29 cellular contexts compared by ENCODE assay signal in the genomic region with DNA sequence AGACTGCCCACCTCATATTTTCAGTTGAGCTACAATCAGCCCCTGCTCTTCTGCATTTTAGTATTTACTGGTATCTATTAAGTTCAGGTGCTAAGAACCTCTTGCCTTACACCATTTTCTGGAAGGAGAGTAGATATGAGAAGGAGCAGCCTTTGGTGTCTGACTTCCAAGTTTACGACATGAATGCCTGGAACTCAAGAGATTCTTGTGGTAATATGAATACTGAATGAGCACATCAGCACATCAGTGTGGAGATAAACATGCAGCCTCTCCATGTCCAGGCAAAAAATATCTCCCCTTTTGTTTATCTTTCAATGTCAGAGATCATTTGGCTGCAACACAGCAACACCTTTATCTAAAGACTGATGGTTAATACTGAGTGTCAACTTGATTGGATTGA.
DNase-seq lines count a peak whose midpoint lies in the region; ATAC-seq and TF ChIP-seq lines count a peak whose summit lies in the region.
"Had no signal": no experiment of that assay in that cellular context is flagged by ENCODE, and none has a peak within 500 bp of the region (broad histone marks: within the 10 kb centered on the region; RNA-seq: fewer than 3 reads in every experiment).

No MANE protein-coding gene starts in this region.

- peak; percentile 6 for DNase-seq in AG08395 (ENCODE audit: low spot score)
- peak; percentile 77 for DNase-seq in EH (ENCODE audit: low read depth)
- DNase-seq in activated CD8-positive, alpha-beta T cell treated with anti-CD3 and anti-CD28 coated beads, Interleukin-2, amount 10 ng/mL, durations not matched to agents 7 days and 5 days: no peak
- DNase-seq in fibroblast of villous mesenchyme (ENCODE audit: low read depth): peak; percentile 88
- DNase-seq in A673 (ENCODE audit: low spot score): no peak
- DNase-seq in NCI-H446 treated with DMSO at 0.1 percent for 48 hours (lab: John Stamatoyannopoulos, UW): no peak
- DNase-seq: activated CD4-positive, alpha-beta memory T cell treated with anti-CD3 and anti-CD28 coated beads for 36 hours; activated CD4-positive, CD25-positive, alpha-beta regulatory T cell; Calu3; DMS79; erythroblast; foreskin melanocyte; midbrain; naive thymus-derived CD4-positive, alpha-beta T cell; NCI-H1105; NCI-H187; NCI-H524; occipital lobe; PC-9; psoas muscle; stimulated activated CD4-positive, alpha-beta T cell treated with anti-CD3 and anti-CD28 coated beads, Interleukin-15, amount 100 ng/mL, for 24 hours; T-helper 17 cell; transverse colon had no signal

- no TSS peak for BruUV-seq in A673 (replicated peaks; lab: Mats Ljungman, UMichigan)

- no peaks in the 10 kb centered on the region for H3K9me3 ChIP-seq in A673 (ENCODE audit: low read depth, low read length, poor library complexity, severe bottlenecking)
- H3K9me3 ChIP-seq: psoas muscle, transverse colon had no signal

- peak overlapping the region; percentile 88 for H3K27ac Mint-ChIP-seq in activated CD8-positive, alpha-beta T cell treated with anti-CD3 and anti-CD28 coated beads, Interleukin-2, amount 10 ng/mL, durations not matched to agents 7 days and 5 days
- H3K27ac Mint-ChIP-seq: activated CD4-positive, alpha-beta memory T cell treated with anti-CD3 and anti-CD28 coated beads for 36 hours; dendritic cell treated with granulocyte-macrophage colony-stimulating factor and Interleukin-4, amounts not matched to agents 40 ng/mL and 50 ng/mL, for 4 days; GM23338; T-helper 17 cell had no signal

- H3K4me1 ChIP-seq in A673 (ENCODE audit: insufficient read depth, low read length, poor library complexity, severe bottlenecking): no peaks in the 10 kb centered on the region
- H3K4me1 ChIP-seq: psoas muscle, transverse colon had no signal

- peaks cover 47% of the 10 kb centered on the region for H3K4me1 Mint-ChIP-seq in activated CD8-positive, alpha-beta T cell treated with anti-CD3 and anti-CD28 coated beads, Interleukin-2, amount 10 ng/mL, durations not matched to agents 7 days and 5 days (ENCODE audit: low read depth)

- TF ChIP-seq CTCF in fibroblast of villous mesenchyme (IDR thresholded peaks at IDR 0.05; ENCODE audit: insufficient read depth, low read depth, low read length) (no peak), A673 (conservative IDR thresholded peaks at IDR 0.05; ENCODE audit: low read depth, low read length) (no peak)

- no peak overlapping the region for H3K27ac ChIP-seq in A673 (ENCODE audit: low read depth, low read length, poor library complexity, severe bottlenecking)
- H3K27ac ChIP-seq: PC-9, psoas muscle, SK-N-MC, transverse colon had no signal

- H3K27me3 Mint-ChIP-seq in activated CD8-positive, alpha-beta T cell treated with anti-CD3 and anti-CD28 coated beads, Interleukin-2, amount 10 ng/mL, durations not matched to agents 7 days and 5 days (ENCODE audit: low read depth): no peaks in the 10 kb centered on the region
- H3K27me3 Mint-ChIP-seq: activated CD4-positive, alpha-beta memory T cell treated with anti-CD3 and anti-CD28 coated beads for 36 hours; activated naive CD8-positive, alpha-beta T cell; dendritic cell treated with granulocyte-macrophage colony-stimulating factor and Interleukin-4, amounts not matched to agents 40 ng/mL and 50 ng/mL, for 4 days; naive thymus-derived CD4-positive, alpha-beta T cell; T-helper 17 cell had no signal

- intact Hi-C loops in A673 (cut with micrococcal nuclease; ENCODE audit: unreplicated experiment): no loop called here

- peaks cover 39% of the 10 kb centered on the region for H3K36me3 Mint-ChIP-seq in activated CD8-positive, alpha-beta T cell treated with anti-CD3 and anti-CD28 coated beads, Interleukin-2, amount 10 ng/mL, durations not matched to agents 7 days and 5 days (ENCODE audit: low read depth)
- H3K36me3 Mint-ChIP-seq: activated CD4-positive, alpha-beta memory T cell treated with anti-CD3 and anti-CD28 coated beads for 36 hours; stimulated activated effector memory CD8-positive, alpha-beta T cell treated with anti-CD3 and anti-CD28 coated beads, Interleukin-12 subunit alpha, Interleukin-12 subunit beta, amount 100 ng/mL, for 72 hours had no signal

- no peaks in the 10 kb centered on the region for H3K27me3 ChIP-seq in A673 (replicated peaks; ENCODE audit: insufficient read depth, low read depth, low read length, poor library complexity)
- H3K27me3 ChIP-seq: transverse colon had no signal

- H3K36me3 ChIP-seq in A673 (ENCODE audit: insufficient read depth, low read length, poor library complexity, severe bottlenecking): no peaks in the 10 kb centered on the region

- no peak for ATAC-seq in activated CD8-positive, alpha-beta T cell treated with anti-CD3 and anti-CD28 coated beads, Interleukin-2, amount 10 ng/mL, durations not matched to agents 7 days and 5 days
- ATAC-seq in GM21619 (IDR thresholded peaks at IDR 0.05; ENCODE audit: unreplicated experiment): no peak
- ATAC-seq: GM23338; naive thymus-derived CD4-positive, alpha-beta T cell; psoas muscle; stimulated activated effector memory CD8-positive, alpha-beta T cell treated with anti-CD3 and anti-CD28 coated beads, Interleukin-12 subunit alpha, Interleukin-12 subunit beta, amount 100 ng/mL, for 72 hours; T-helper 17 cell had no signal

- CTCF ChIA-PET in activated CD8-positive, alpha-beta T cell treated with anti-CD3 and anti-CD28 coated beads, Interleukin-2, amount 10 ng/mL, durations not matched to agents 7 days and 5 days (lab: Charles Lee): interaction anchor here (5.3 to 6.0 kb wide), 2 partner anchors 16 to 49 kb away, joined by 50 to 54 read pairs; no protein-coding TSS in a partner anchor
- CTCF ChIA-PET in A673 (lab: Charles Lee): no interaction called here

- no peak overlapping the region for H3K4me3 ChIP-seq in fibroblast of villous mesenchyme (ENCODE audit: low read depth, low read length)
- H3K4me3 ChIP-seq in A673 (ENCODE audit: low read depth, low read length, poor library complexity, severe bottlenecking): no peak overlapping the region
- H3K4me3 ChIP-seq: GM23338, PC-9, psoas muscle, SK-N-MC, transverse colon had no signal

- no peak overlapping the region for H3K4me3 Mint-ChIP-seq in activated CD8-positive, alpha-beta T cell treated with anti-CD3 and anti-CD28 coated beads, Interleukin-2, amount 10 ng/mL, durations not matched to agents 7 days and 5 days
- H3K4me3 Mint-ChIP-seq: activated CD4-positive, alpha-beta memory T cell treated with anti-CD3 and anti-CD28 coated beads for 36 hours; activated naive CD8-positive, alpha-beta T cell; dendritic cell treated with granulocyte-macrophage colony-stimulating factor and Interleukin-4, amounts not matched to agents 40 ng/mL and 50 ng/mL, for 4 days; GM23338; stimulated activated effector memory CD8-positive, alpha-beta T cell treated with anti-CD3 and anti-CD28 coated beads, Interleukin-12 subunit alpha, Interleukin-12 subunit beta, amount 100 ng/mL, for 72 hours; T-helper 17 cell had no signal

- POLR2A ChIA-PET in activated CD8-positive, alpha-beta T cell treated with anti-CD3 and anti-CD28 coated beads, Interleukin-2, amount 10 ng/mL, durations not matched to agents 7 days and 5 days (lab: Charles Lee): interaction anchor here (1.5 to 4.3 kb wide), 2 partner anchors 28 to 32 kb away, joined by 6 to 32 read pairs; no protein-coding TSS in a partner anchor
- POLR2A ChIA-PET in A673 (lab: Charles Lee; ENCODE audit: low non-redundant PET): no interaction called here

- peaks cover 30% of the 10 kb centered on the region for H3K9me3 Mint-ChIP-seq in activated CD8-positive, alpha-beta T cell treated with anti-CD3 and anti-CD28 coated beads, Interleukin-2, amount 10 ng/mL, durations not matched to agents 7 days and 5 days (ENCODE audit: insufficient read depth)
- H3K9me3 Mint-ChIP-seq: activated CD4-positive, alpha-beta memory T cell treated with anti-CD3 and anti-CD28 coated beads for 36 hours; GM23338; stimulated activated effector memory CD8-positive, alpha-beta T cell treated with anti-CD3 and anti-CD28 coated beads, Interleukin-12 subunit alpha, Interleukin-12 subunit beta, amount 100 ng/mL, for 72 hours had no signal

Comparison
In these comparisons a context has a peak if more than half of its experiments do, and no peak if none do; other contexts are left out.
1. DNase-seq: peak in AG08395 (single experiment), EH (single experiment) and fibroblast of villous mesenchyme (single experiment); none in activated CD8-positive, alpha-beta T cell treated with anti-CD3 and anti-CD28 coated beads, Interleukin-2, amount 10 ng/mL, durations not matched to agents 7 days and 5 days (single experiment), A673 (single experiment) and NCI-H446 treated with DMSO at 0.1 percent for 48 hours (single experiment).